ENCODE assay signal across 1 cellular context in genomic region chr17:4789951-4790704, GRCh38.
TF ChIP-seq lines count a peak whose summit lies in the region.

No MANE protein-coding gene starts in this region.

TF ChIP-seq in GM12878, 131 proteins besides CTCF, POLR2A, EP300 and RAD21 (continued from another document):
- no peak for TF ChIP-seq SKIL (IDR thresholded peaks at IDR 0.05; ENCODE audit: low read depth, poor library complexity, severe bottlenecking)
- TF ChIP-seq MEF2B (IDR thresholded peaks at IDR 0.05; ENCODE audit: partially characterized antibody, poor library complexity, severe bottlenecking), result peak; percentile 7
- TF ChIP-seq, protein P1, sequence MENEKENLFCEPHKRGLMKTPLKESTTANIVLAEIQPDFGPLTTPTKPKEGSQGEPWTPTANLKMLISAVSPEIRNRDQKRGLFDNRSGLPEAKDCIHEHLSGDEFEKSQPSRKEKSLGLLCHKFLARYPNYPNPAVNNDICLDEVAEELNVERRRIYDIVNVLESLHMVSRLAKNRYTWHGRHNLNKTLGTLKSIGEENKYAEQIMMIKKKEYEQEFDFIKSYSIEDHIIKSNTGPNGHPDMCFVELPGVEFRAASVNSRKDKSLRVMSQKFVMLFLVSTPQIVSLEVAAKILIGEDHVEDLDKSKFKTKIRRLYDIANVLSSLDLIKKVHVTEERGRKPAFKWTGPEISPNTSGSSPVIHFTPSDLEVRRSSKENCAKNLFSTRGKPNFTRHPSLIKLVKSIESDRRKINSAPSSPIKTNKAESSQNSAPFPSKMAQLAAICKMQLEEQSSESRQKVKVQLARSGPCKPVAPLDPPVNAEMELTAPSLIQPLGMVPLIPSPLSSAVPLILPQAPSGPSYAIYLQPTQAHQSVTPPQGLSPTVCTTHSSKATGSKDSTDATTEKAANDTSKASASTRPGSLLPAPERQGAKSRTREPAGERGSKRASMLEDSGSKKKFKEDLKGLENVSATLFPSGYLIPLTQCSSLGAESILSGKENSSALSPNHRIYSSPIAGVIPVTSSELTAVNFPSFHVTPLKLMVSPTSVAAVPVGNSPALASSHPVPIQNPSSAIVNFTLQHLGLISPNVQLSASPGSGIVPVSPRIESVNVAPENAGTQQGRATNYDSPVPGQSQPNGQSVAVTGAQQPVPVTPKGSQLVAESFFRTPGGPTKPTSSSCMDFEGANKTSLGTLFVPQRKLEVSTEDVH (IDR thresholded peaks at IDR 0.05; ENCODE audit: low read depth, partially characterized antibody), result no peak
- TF ChIP-seq ZNF687 (IDR thresholded peaks at IDR 0.05), result peak; percentile 75
- peak; percentile 91 for TF ChIP-seq DPF2 (IDR thresholded peaks at IDR 0.05)
- no peak for TF ChIP-seq SREBF2 (IDR thresholded peaks at IDR 0.05; ENCODE audit: low read length)
- TF ChIP-seq MTA2 (IDR thresholded peaks at IDR 0.05; ENCODE audit: low read depth), result no peak
- TF ChIP-seq SMARCA5 (IDR thresholded peaks at IDR 0.05), result peak; percentile 99
- TF ChIP-seq MXI1 (IDR thresholded peaks at IDR 0.05; ENCODE audit: low read depth, low read length), result peak; percentile 57
- TF ChIP-seq EGR1 (IDR thresholded peaks at IDR 0.05; ENCODE audit: borderline replicate concordance in 1 of 2, low read depth in 2 of 2, low read length in 2 of 2), result no peak; a peak in 1 of 3 replicates
- no peak for TF ChIP-seq WRNIP1 (IDR thresholded peaks at IDR 0.05; ENCODE audit: borderline replicate concordance, low read depth, low read length)
- no peak for TF ChIP-seq BCL11A (IDR thresholded peaks at IDR 0.05; ENCODE audit: low read depth, low read length)
- TF ChIP-seq SIN3A (IDR thresholded peaks at IDR 0.05; ENCODE audit: low read depth, low read length), result 0 out of 2 replicates have a peak, but pooled peaks have one; percentile 51
- TF ChIP-seq HCFC1 (IDR thresholded peaks at IDR 0.05; ENCODE audit: low read length), result no peak
- 0 out of 2 replicates have a peak, but pooled peaks have one; percentile 49 for TF ChIP-seq TCF12 (IDR thresholded peaks at IDR 0.05; ENCODE audit: low read depth, low read length)
- no peak for TF ChIP-seq SPI1 (IDR thresholded peaks at IDR 0.05; ENCODE audit: borderline replicate concordance, insufficient read depth, low read depth, low read length)
